Comparison of ENCODE assay signal across 1 cellular context in genomic region chr17:39082482-39082881, GRCh38.
TF ChIP-seq lines count a peak whose summit lies in the region.

No MANE protein-coding gene starts in this region.

TF ChIP-seq in GM23338, 12 proteins besides CTCF, POLR2A, EP300 and RAD21 (continued from another document):
- TF ChIP-seq ZNF462 (CRISPR knock-in tag; IDR thresholded peaks at IDR 0.05) (no peak), STAT1 (IDR thresholded peaks at IDR 0.05; ENCODE audit: unreplicated experiment) (no peak), EZH2 (IDR thresholded peaks at IDR 0.05; ENCODE audit: low read depth, unreplicated experiment) (no peak), ZNF331 (CRISPR knock-in tag; IDR thresholded peaks at IDR 0.05; ENCODE audit: low read depth) (no peak), NANOG (IDR thresholded peaks at IDR 0.05; ENCODE audit: borderline replicate concordance) (no peak), EZH2phosphoT487 (IDR thresholded peaks at IDR 0.05; ENCODE audit: unreplicated experiment) (no peak), ETS1 (IDR thresholded peaks at IDR 0.05) (no peak), JUNB (IDR thresholded peaks at IDR 0.05; ENCODE audit: unreplicated experiment) (no peak)
- TF ChIP-seq, protein P1, sequence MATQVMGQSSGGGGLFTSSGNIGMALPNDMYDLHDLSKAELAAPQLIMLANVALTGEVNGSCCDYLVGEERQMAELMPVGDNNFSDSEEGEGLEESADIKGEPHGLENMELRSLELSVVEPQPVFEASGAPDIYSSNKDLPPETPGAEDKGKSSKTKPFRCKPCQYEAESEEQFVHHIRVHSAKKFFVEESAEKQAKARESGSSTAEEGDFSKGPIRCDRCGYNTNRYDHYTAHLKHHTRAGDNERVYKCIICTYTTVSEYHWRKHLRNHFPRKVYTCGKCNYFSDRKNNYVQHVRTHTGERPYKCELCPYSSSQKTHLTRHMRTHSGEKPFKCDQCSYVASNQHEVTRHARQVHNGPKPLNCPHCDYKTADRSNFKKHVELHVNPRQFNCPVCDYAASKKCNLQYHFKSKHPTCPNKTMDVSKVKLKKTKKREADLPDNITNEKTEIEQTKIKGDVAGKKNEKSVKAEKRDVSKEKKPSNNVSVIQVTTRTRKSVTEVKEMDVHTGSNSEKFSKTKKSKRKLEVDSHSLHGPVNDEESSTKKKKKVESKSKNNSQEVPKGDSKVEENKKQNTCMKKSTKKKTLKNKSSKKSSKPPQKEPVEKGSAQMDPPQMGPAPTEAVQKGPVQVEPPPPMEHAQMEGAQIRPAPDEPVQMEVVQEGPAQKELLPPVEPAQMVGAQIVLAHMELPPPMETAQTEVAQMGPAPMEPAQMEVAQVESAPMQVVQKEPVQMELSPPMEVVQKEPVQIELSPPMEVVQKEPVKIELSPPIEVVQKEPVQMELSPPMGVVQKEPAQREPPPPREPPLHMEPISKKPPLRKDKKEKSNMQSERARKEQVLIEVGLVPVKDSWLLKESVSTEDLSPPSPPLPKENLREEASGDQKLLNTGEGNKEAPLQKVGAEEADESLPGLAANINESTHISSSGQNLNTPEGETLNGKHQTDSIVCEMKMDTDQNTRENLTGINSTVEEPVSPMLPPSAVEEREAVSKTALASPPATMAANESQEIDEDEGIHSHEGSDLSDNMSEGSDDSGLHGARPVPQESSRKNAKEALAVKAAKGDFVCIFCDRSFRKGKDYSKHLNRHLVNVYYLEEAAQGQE (IDR thresholded peaks at IDR 0.05; ENCODE audit: unreplicated experiment) = no peak
